In the genomic region with DNA sequence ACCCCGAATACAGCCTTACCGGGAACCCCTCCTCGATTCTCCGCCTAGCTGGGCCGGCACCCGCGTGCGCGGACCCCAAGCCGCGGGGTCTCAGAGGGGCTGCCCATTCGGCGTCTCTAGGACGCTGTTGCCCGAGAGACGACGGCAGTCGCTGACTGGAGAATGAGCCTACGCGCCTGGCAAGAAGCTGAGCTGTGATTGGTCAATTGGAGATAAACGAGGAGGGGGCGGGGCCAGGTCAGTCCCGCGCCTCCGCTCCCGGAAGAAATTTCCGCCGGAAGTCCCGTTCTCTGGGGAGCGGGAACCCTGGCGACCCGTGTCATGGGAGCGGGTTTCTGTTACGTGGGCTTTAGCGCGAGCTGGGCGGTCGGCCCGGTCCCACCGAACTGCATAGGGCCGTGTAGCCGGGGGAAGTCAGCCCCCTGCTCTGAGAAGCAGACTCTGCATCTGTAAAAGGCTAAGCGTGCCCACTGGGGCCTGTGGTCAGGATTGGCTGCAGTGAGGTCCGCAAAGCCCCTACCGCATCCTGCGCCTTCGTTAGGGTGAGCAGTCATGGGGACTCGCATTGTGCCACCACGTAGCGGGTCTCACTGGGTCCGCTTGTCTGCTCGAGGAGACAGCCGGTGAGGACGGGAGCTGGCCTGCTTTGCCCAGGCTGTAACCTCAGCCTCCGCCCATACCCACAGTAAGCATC, we compare ENCODE assay signal across 8 cellular contexts. TPM values are rescaled to one million over a fixed set of nuclear protein-coding genes. Genes with fewer than 3 reads are reported as not detected.
DNase-seq lines count a peak whose midpoint lies in the region; ATAC-seq and TF ChIP-seq lines count a peak whose summit lies in the region.

A gene with protein sequence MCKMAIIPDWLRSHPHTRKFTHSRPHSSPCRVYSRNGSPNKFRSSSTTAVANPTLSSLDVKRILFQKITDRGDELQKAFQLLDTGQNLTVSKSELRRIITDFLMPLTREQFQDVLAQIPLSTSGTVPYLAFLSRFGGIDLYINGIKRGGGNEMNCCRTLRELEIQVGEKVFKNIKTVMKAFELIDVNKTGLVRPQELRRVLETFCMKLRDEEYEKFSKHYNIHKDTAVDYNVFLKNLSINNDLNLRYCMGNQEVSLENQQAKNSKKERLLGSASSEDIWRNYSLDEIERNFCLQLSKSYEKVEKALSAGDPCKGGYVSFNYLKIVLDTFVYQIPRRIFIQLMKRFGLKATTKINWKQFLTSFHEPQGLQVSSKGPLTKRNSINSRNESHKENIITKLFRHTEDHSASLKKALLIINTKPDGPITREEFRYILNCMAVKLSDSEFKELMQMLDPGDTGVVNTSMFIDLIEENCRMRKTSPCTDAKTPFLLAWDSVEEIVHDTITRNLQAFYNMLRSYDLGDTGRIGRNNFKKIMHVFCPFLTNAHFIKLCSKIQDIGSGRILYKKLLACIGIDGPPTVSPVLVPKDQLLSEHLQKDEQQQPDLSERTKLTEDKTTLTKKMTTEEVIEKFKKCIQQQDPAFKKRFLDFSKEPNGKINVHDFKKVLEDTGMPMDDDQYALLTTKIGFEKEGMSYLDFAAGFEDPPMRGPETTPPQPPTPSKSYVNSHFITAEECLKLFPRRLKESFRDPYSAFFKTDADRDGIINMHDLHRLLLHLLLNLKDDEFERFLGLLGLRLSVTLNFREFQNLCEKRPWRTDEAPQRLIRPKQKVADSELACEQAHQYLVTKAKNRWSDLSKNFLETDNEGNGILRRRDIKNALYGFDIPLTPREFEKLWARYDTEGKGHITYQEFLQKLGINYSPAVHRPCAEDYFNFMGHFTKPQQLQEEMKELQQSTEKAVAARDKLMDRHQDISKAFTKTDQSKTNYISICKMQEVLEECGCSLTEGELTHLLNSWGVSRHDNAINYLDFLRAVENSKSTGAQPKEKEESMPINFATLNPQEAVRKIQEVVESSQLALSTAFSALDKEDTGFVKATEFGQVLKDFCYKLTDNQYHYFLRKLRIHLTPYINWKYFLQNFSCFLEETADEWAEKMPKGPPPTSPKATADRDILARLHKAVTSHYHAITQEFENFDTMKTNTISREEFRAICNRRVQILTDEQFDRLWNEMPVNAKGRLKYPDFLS (N-terminal part only) (minus strand): TSS at position 157 of the 694 bp plus-strand sequence. CDS start 29,987 bp downstream, outside the sequence.

- H3K9ac ChIP-seq in Karpas-422 (ENCODE audit: low read length), result peak within 1 kb of the TSS; percentile 99

- peaks cover 20% of the 10 kb centered on the region for H3K4me1 Mint-ChIP-seq in activated T-helper 2 cell treated with anti-CD3 and anti-CD28 coated beads, Interferon-gamma antibody, Interleukin-2, Interleukin-4, amounts not matched to agents 10 μg/mL and 5 μg/mL and 100 μg/mL, durations not matched to agents 14 hours and 24 hours and 36 hours (ENCODE audit: low read depth)
- H3K4me1 Mint-ChIP-seq in natural killer cell treated with Interleukin-12 subunit alpha and Interleukin-12 subunit beta and Interleukin-15 and Interleukin-18, amount 100 ng/mL, for 72 hours (ENCODE audit: low read depth in 2 of 2), result peaks cover 19 to 32% of the 10 kb centered on the region in 2 donors

- peak within 1 kb of the TSS; percentile 97 for H3K4me2 ChIP-seq in Karpas-422 (ENCODE audit: low read depth, low read length, poor library complexity, severe bottlenecking)

- no peaks in the 10 kb centered on the region for H4K20me1 ChIP-seq in Karpas-422 (ENCODE audit: insufficient read depth, low read depth, low read length)

- H3K27me3 Mint-ChIP-seq in activated T-helper 2 cell treated with anti-CD3 and anti-CD28 coated beads, Interferon-gamma antibody, Interleukin-2, Interleukin-4, amounts not matched to agents 10 μg/mL and 5 μg/mL and 100 μg/mL, durations not matched to agents 14 hours and 24 hours and 36 hours (ENCODE audit: low read depth), result no peaks in the 10 kb centered on the region
- peaks cover 0 to 6% of the 10 kb centered on the region in 2 donors for H3K27me3 Mint-ChIP-seq in natural killer cell treated with Interleukin-12 subunit alpha and Interleukin-12 subunit beta and Interleukin-15 and Interleukin-18, amount 100 ng/mL, for 72 hours

- H3K27ac Mint-ChIP-seq in activated T-helper 2 cell treated with anti-CD3 and anti-CD28 coated beads, Interferon-gamma antibody, Interleukin-2, Interleukin-4, amounts not matched to agents 10 μg/mL and 5 μg/mL and 100 μg/mL, durations not matched to agents 14 hours and 24 hours and 36 hours, result peak within 1 kb of the TSS; percentile 77
- H3K27ac Mint-ChIP-seq in natural killer cell treated with Interleukin-12 subunit alpha and Interleukin-12 subunit beta and Interleukin-15 and Interleukin-18, amount 100 ng/mL, for 72 hours, result peak within 1 kb of the TSS; percentile 83 to 89

- H3K9me3 Mint-ChIP-seq in activated T-helper 2 cell treated with anti-CD3 and anti-CD28 coated beads, Interferon-gamma antibody, Interleukin-2, Interleukin-4, amounts not matched to agents 10 μg/mL and 5 μg/mL and 100 μg/mL, durations not matched to agents 14 hours and 24 hours and 36 hours, result no peaks in the 10 kb centered on the region
- no peaks in the 10 kb centered on the region for H3K9me3 Mint-ChIP-seq in natural killer cell treated with Interleukin-12 subunit alpha and Interleukin-12 subunit beta and Interleukin-15 and Interleukin-18, amount 100 ng/mL, for 72 hours

- ATAC-seq in GM21576 (IDR thresholded peaks at IDR 0.05; ENCODE audit: unreplicated experiment), result peak; percentile 80
- ATAC-seq in natural killer cell treated with Interleukin-12 subunit alpha and Interleukin-12 subunit beta and Interleukin-15 and Interleukin-18, amount 100 ng/mL, for 72 hours, result peak; percentile 95 to 97

- H3K27me3 ChIP-seq in Karpas-422 (ENCODE audit: low read length), result no peaks in the 10 kb centered on the region

- no peaks in the 10 kb centered on the region for H3K9me3 ChIP-seq in Karpas-422 (ENCODE audit: low read length)

- no peak for TF ChIP-seq CTCF in fibroblast of pulmonary artery (IDR thresholded peaks at IDR 0.05; ENCODE audit: low read length, missing control alignments)

- peak within 1 kb of the TSS; percentile 100 for H2AFZ ChIP-seq in Karpas-422 (ENCODE audit: low read length)

- DNase-seq in DMS 273 (lab: John Stamatoyannopoulos, UW; ENCODE audit: unreplicated experiment) (peak; percentile 96), Karpas-422 (peak; percentile 98), RPMI8226 (peak; percentile 94), fibroblast of pulmonary artery (ENCODE audit: low read depth) (peak; percentile 94)
- peak; percentile 86 for DNase-seq in activated T-helper 2 cell treated with anti-CD3 and anti-CD28 coated beads, Interferon-gamma antibody, Interleukin-2, Interleukin-4, amounts not matched to agents 10 μg/mL and 5 μg/mL and 100 μg/mL, durations not matched to agents 14 hours and 24 hours and 36 hours (ENCODE audit: low spot score)
- DNase-seq in natural killer cell treated with Interleukin-12 subunit alpha and Interleukin-12 subunit beta and Interleukin-15 and Interleukin-18, amount 100 ng/mL, for 72 hours (ENCODE audit: low spot score), result peak; percentile 90
- peak; percentile 74 to 89 (median 86) for DNase-seq in stimulated activated naive CD4-positive, alpha-beta T cell (lab: John Stamatoyannopoulos, UW)

- H3K9me2 ChIP-seq in Karpas-422 (replicated peaks; ENCODE audit: insufficient read depth, low read length), result no peaks in the 10 kb centered on the region

- peaks cover 5% of the 10 kb centered on the region for H3K36me3 Mint-ChIP-seq in activated T-helper 2 cell treated with anti-CD3 and anti-CD28 coated beads, Interferon-gamma antibody, Interleukin-2, Interleukin-4, amounts not matched to agents 10 μg/mL and 5 μg/mL and 100 μg/mL, durations not matched to agents 14 hours and 24 hours and 36 hours (ENCODE audit: low read depth)
- H3K36me3 Mint-ChIP-seq in natural killer cell treated with Interleukin-12 subunit alpha and Interleukin-12 subunit beta and Interleukin-15 and Interleukin-18, amount 100 ng/mL, for 72 hours, result no peaks in the 10 kb centered on the region

- H3K4me3 Mint-ChIP-seq in activated T-helper 2 cell treated with anti-CD3 and anti-CD28 coated beads, Interferon-gamma antibody, Interleukin-2, Interleukin-4, amounts not matched to agents 10 μg/mL and 5 μg/mL and 100 μg/mL, durations not matched to agents 14 hours and 24 hours and 36 hours (ENCODE audit: low read depth), result peak within 1 kb of the TSS; percentile 91
- peak within 1 kb of the TSS; percentile 94 for H3K4me3 Mint-ChIP-seq in natural killer cell treated with Interleukin-12 subunit alpha and Interleukin-12 subunit beta and Interleukin-15 and Interleukin-18, amount 100 ng/mL, for 72 hours

- peaks cover 15% of the 10 kb centered on the region for H3K4me1 ChIP-seq in Karpas-422 (ENCODE audit: low read length)

- no peak within 1 kb of the TSS for H3K27ac ChIP-seq in Karpas-422 (ENCODE audit: low read length)

- H3K4me3 ChIP-seq in Karpas-422 (ENCODE audit: low read length) (peak within 1 kb of the TSS; percentile 99), fibroblast of pulmonary artery (replicated peaks; ENCODE audit: low read depth, low read length) (peak within 1 kb of the TSS; percentile 88)

- no peaks in the 10 kb centered on the region for H3K36me3 ChIP-seq in Karpas-422 (ENCODE audit: insufficient read depth, low read length)

- intact Hi-C loops in activated T-helper 2 cell treated with anti-CD3 and anti-CD28 coated beads, Interferon-gamma antibody, Interleukin-2, Interleukin-4, amounts not matched to agents 10 μg/mL and 5 μg/mL and 100 μg/mL, durations not matched to agents 14 hours and 24 hours and 36 hours (cut with micrococcal nuclease), result no loop called here

- 0 out of 2 replicates have a peak, but pooled peaks cover 3% of the 10 kb centered on the region for H3K79me2 ChIP-seq in Karpas-422 (ENCODE audit: low read length)

RNA-seq across cellular contexts. Expression of the gene that starts here (rescaled TPM):
- 0.47 TPM in 1 of 2 replicates, not detected in the other for total RNA-seq in Karpas-422 (2014; rRNA removed; shearing (Covaris generic); ENCODE audit: low replicate concordance)
- total RNA-seq in activated T-helper 2 cell treated with anti-CD3 and anti-CD28 coated beads, Interferon-gamma antibody, Interleukin-2, Interleukin-4, amounts not matched to agents 10 μg/mL and 5 μg/mL and 100 μg/mL, durations not matched to agents 14 hours and 24 hours and 36 hours, result 0.11 TPM in 1 of 2 replicates, not detected in the other
- total RNA-seq in natural killer cell treated with Interleukin-12 subunit alpha and Interleukin-12 subunit beta and Interleukin-15 and Interleukin-18, amount 100 ng/mL, for 72 hours, result 1 to 10 TPM in 1 of 2 donors, under 1 TPM in 1; 0.12 to 1.3 TPM

Comparison
In these comparisons a context has a peak if more than half of its experiments do, and no peak if none do; other contexts are left out.
1. Peak in DNase-seq, H3K4me3 ChIP-seq, H3K9ac ChIP-seq and H3K4me2 ChIP-seq in Karpas-422; RNA of the gene not detected or under 1 TPM.
2. Peak in DNase-seq in activated T-helper 2 cell treated with anti-CD3 and anti-CD28 coated beads, Interferon-gamma antibody, Interleukin-2, Interleukin-4, amounts not matched to agents 10 μg/mL and 5 μg/mL and 100 μg/mL, durations not matched to agents 14 hours and 24 hours and 36 hours; RNA of the gene not detected or under 1 TPM.